ENCODE assay signal across 8 cellular contexts in genomic region chr1:20507564-20508410, GRCh38. TPM values are rescaled to one million over a fixed set of nuclear protein-coding genes. Genes with fewer than 3 reads are reported as not detected.
DNase-seq lines count a peak whose midpoint lies in the region; ATAC-seq and TF ChIP-seq lines count a peak whose summit lies in the region.

TSS of gene MUL1 (minus strand) at chr1:20508151. CDS start at chr1:20508024, 127 bp downstream.

- H3K36me3 Mint-ChIP-seq in naive B cell, result peaks cover 0 to 7% of the 10 kb centered on the region in 2 donors
- H3K36me3 Mint-ChIP-seq in stimulated activated effector memory CD8-positive, alpha-beta T cell treated with anti-CD3 and anti-CD28 coated beads, Interleukin-12 subunit alpha, Interleukin-12 subunit beta, amount 100 ng/mL, for 72 hours, result peaks cover 32% of the 10 kb centered on the region

- no peak for TF ChIP-seq CTCF in LNCaP clone FGC (IDR thresholded peaks at IDR 0.05; ENCODE audit: control insufficient read depth, extremely low read depth, insufficient read depth)

- peak; percentile 97 for ATAC-seq in naive B cell (ENCODE audit: low read depth in 2 of 2)
- peak; percentile 99 for ATAC-seq in stimulated activated effector memory CD8-positive, alpha-beta T cell treated with anti-CD3 and anti-CD28 coated beads, Interleukin-12 subunit alpha, Interleukin-12 subunit beta, amount 100 ng/mL, for 72 hours

- H3K4me1 Mint-ChIP-seq in naive B cell, result peaks cover 13 to 28% (median 25%) of the 10 kb centered on the region in 3 donors
- H3K4me1 Mint-ChIP-seq in stimulated activated effector memory CD8-positive, alpha-beta T cell treated with anti-CD3 and anti-CD28 coated beads, Interleukin-12 subunit alpha, Interleukin-12 subunit beta, amount 100 ng/mL, for 72 hours, result peaks cover 15% of the 10 kb centered on the region

- no peaks in the 10 kb centered on the region for H4K20me1 ChIP-seq in GM23248 (ENCODE audit: insufficient read depth)

- no peaks in the 10 kb centered on the region for H3K36me3 ChIP-seq in GM23248 (ENCODE audit: low read depth)

- H3K9ac ChIP-seq in GM23248, result peak within 1 kb of the TSS; percentile 91

- in situ Hi-C loops in GM23248 (cut with MboI), result no loop called here

- H3K79me2 ChIP-seq in GM23248 (ENCODE audit: insufficient read depth), result peaks cover 53% of the 10 kb centered on the region

- WGBS in GM23248 (ENCODE audit: low coverage in 1 of 2, low lambda C conversion rate in 2 of 2, missing lambda C conversion rate in 2 of 2), 2 experiments, result 0 to 1% methylated on average over 45 to 56 of the region's 58 CpGs

- H3K27ac Mint-ChIP-seq in naive B cell, result peak within 1 kb of the TSS; percentile 91 to 98 (median 96)
- H3K27ac Mint-ChIP-seq in stimulated activated effector memory CD8-positive, alpha-beta T cell treated with anti-CD3 and anti-CD28 coated beads, Interleukin-12 subunit alpha, Interleukin-12 subunit beta, amount 100 ng/mL, for 72 hours, result peak within 1 kb of the TSS; percentile 93

- peak; percentile 55 for DNase-seq in DMS53 treated with DMSO at 0.1 percent for 48 hours (lab: John Stamatoyannopoulos, UW; ENCODE audit: unreplicated experiment)
- peak; percentile 95 for DNase-seq in GM23248
- DNase-seq in LNCaP clone FGC (ENCODE audit: low read depth), result peak; percentile 62
- peak; percentile 96 for DNase-seq in RPMI8226
- DNase-seq in activated T-helper 1 cell treated with anti-CD3 and anti-CD28 coated beads, Interleukin-2, amount 50 U/mL, for 16 hours (ENCODE audit: low read depth in 1 of 2, low spot score in 1 of 2), result peak; percentile 89 to 91
- DNase-seq in fibroblast of gingiva (ENCODE audit: low read depth), result peak; percentile 89
- DNase-seq in naive B cell, result peak; percentile 91
- peak; percentile 87 to 98 for DNase-seq in stimulated activated effector memory CD8-positive, alpha-beta T cell treated with anti-CD3 and anti-CD28 coated beads, Interleukin-12 subunit alpha, Interleukin-12 subunit beta, amount 100 ng/mL, for 72 hours (ENCODE audit: low spot score in 2 of 2)

- peaks cover 16% of the 10 kb centered on the region for H3K4me1 ChIP-seq in GM23248 (ENCODE audit: insufficient read depth)

- H3K4me3 ChIP-seq in GM23248, result peak within 1 kb of the TSS; percentile 94
- H3K4me3 ChIP-seq in LNCaP clone FGC (ENCODE audit: low read depth, low read length), result peak within 1 kb of the TSS; percentile 75

- peak within 1 kb of the TSS; percentile 96 for H3K4me2 ChIP-seq in GM23248 (ENCODE audit: unreplicated experiment)

- H3K9me3 Mint-ChIP-seq in naive B cell, result no peaks in the 10 kb centered on the region
- H3K9me3 Mint-ChIP-seq in stimulated activated effector memory CD8-positive, alpha-beta T cell treated with anti-CD3 and anti-CD28 coated beads, Interleukin-12 subunit alpha, Interleukin-12 subunit beta, amount 100 ng/mL, for 72 hours, result no peaks in the 10 kb centered on the region

- no peaks in the 10 kb centered on the region for H3K9me3 ChIP-seq in GM23248 (ENCODE audit: low read depth)

- H2AFZ ChIP-seq in GM23248, result peak within 1 kb of the TSS; percentile 99

- H3K27me3 Mint-ChIP-seq in naive B cell, result peaks cover 0 to 11% (median 9%) of the 10 kb centered on the region in 3 donors

- no peaks in the 10 kb centered on the region for H3K9me2 ChIP-seq in GM23248 (ENCODE audit: insufficient read depth)

- peak within 1 kb of the TSS; percentile 81 to 96 (median 92) for H3K4me3 Mint-ChIP-seq in naive B cell
- peak within 1 kb of the TSS; percentile 77 for H3K4me3 Mint-ChIP-seq in stimulated activated effector memory CD8-positive, alpha-beta T cell treated with anti-CD3 and anti-CD28 coated beads, Interleukin-12 subunit alpha, Interleukin-12 subunit beta, amount 100 ng/mL, for 72 hours

- no peaks in the 10 kb centered on the region for H3K27me3 ChIP-seq in GM23248 (replicated peaks; ENCODE audit: insufficient read depth)

- H3F3A ChIP-seq in GM23248 (ENCODE audit: insufficient read depth), result no peaks in the 10 kb centered on the region

- H3K27ac ChIP-seq in GM23248, result peak within 1 kb of the TSS; percentile 56

RNA-seq across cellular contexts. Expression of gene MUL1, which starts in this region (rescaled TPM):
- 36.8 and 50.7 TPM in 2 replicates for total RNA-seq in GM23248 (2014; rRNA removed; shearing (Covaris generic))
- polyA plus RNA-seq in GM23248 (2016; fragmentation: Nextera tagmentation; extraction: Ambion mirVana) (50.6 and 51.0 TPM in 2 replicates), naive B cell (ENCODE audit: low read depth in 6 of 6) (10 to 100 TPM; 28.5 to 85.5 (median 37.5) TPM)

Comparison
In these comparisons a context has a peak if more than half of its experiments do, and no peak if none do; other contexts are left out.
1. Peak in every context shown above with its lines: DNase-seq, ATAC-seq, H3K4me3 ChIP-seq and H3K27ac ChIP-seq.